Comparison of ENCODE assay signal across 1 cellular context in the genomic region with DNA sequence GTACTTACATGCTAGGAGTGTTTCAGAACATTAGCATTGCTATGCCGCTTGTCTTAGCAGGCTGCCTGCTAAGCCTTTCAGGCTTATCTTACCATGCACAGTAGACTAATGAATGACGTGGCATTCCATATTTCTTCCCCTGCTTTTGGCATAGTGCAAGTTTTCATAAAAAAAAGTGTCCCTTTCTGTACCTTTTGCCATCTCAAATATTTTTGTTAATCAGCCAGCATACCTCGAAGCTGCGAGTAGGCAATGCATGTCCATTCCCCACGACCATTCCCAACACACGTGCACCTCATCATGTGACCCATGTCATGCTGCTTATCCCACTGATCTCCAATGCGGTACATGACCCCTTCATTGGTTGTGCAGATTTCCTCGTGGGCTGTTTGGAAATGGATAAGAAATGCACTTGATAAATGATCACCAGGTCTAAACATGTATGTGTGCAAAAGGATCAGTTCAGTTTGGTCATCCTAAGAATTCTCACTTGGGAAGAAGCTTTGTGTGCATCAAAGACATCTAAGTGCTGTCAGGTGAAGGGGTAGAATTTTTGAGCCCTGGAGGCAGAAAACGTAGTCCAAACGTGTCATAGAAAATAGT.
TF ChIP-seq lines count a peak whose summit lies in the region.

No MANE protein-coding gene starts in this region.

TF ChIP-seq in HepG2, 621 proteins besides CTCF, POLR2A, EP300 and RAD21 (continued from another document):
- TF ChIP-seq, protein P1, sequence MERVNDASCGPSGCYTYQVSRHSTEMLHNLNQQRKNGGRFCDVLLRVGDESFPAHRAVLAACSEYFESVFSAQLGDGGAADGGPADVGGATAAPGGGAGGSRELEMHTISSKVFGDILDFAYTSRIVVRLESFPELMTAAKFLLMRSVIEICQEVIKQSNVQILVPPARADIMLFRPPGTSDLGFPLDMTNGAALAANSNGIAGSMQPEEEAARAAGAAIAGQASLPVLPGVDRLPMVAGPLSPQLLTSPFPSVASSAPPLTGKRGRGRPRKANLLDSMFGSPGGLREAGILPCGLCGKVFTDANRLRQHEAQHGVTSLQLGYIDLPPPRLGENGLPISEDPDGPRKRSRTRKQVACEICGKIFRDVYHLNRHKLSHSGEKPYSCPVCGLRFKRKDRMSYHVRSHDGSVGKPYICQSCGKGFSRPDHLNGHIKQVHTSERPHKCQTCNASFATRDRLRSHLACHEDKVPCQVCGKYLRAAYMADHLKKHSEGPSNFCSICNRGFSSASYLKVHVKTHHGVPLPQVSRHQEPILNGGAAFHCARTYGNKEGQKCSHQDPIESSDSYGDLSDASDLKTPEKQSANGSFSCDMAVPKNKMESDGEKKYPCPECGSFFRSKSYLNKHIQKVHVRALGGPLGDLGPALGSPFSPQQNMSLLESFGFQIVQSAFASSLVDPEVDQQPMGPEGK (CRISPR knock-in tag; IDR thresholded peaks at IDR 0.05), result no peak
- TF ChIP-seq SMYD3 (CRISPR knock-in tag; IDR thresholded peaks at IDR 0.05) (no peak), GATAD1 (CRISPR knock-in tag; IDR thresholded peaks at IDR 0.05) (peak; percentile 39; the same call in 1 of the 2 replicates), ZNF234 (CRISPR knock-in tag; conservative IDR thresholded peaks at IDR 0.05) (no peak), MTA3 (CRISPR knock-in tag; IDR thresholded peaks at IDR 0.05) (no peak), ZNF484 (CRISPR knock-in tag; IDR thresholded peaks at IDR 0.05; ENCODE audit: borderline replicate concordance, low read depth) (no peak), ZNF609 (CRISPR knock-in tag; IDR thresholded peaks at IDR 0.05; ENCODE audit: borderline replicate concordance) (no peak), DR1 (CRISPR knock-in tag; IDR thresholded peaks at IDR 0.05) (no peak), FOXJ3 (CRISPR knock-in tag; IDR thresholded peaks at IDR 0.05; ENCODE audit: borderline replicate concordance) (no peak), NR2F2 (IDR thresholded peaks at IDR 0.05; ENCODE audit: borderline replicate concordance, low read depth) (peak; percentile 45; the same call in 1 of the 2 replicates), CAMTA2 (CRISPR knock-in tag; IDR thresholded peaks at IDR 0.05; ENCODE audit: borderline replicate concordance) (no peak), ARNT2 (CRISPR knock-in tag; IDR thresholded peaks at IDR 0.05; ENCODE audit: low read depth) (peak; percentile 32; the same call in 1 of the 2 replicates), TARDBP (CRISPR knock-in tag; IDR thresholded peaks at IDR 0.05) (peak; percentile 22; the same call in 1 of the 2 replicates), TRIM22 (IDR thresholded peaks at IDR 0.05) (no peak), LBX2 (CRISPR knock-in tag; IDR thresholded peaks at IDR 0.05; ENCODE audit: borderline replicate concordance) (no peak), DDIT3 (CRISPR knock-in tag; IDR thresholded peaks at IDR 0.05) (no peak), ZMYM4 (CRISPR knock-in tag; IDR thresholded peaks at IDR 0.05) (peak; percentile 48; the same call in 1 of the 2 replicates), ZNF597 (CRISPR knock-in tag; IDR thresholded peaks at IDR 0.05) (no peak), FOXM1 (CRISPR knock-in tag; IDR thresholded peaks at IDR 0.05) (no peak), BATF2 (CRISPR knock-in tag; IDR thresholded peaks at IDR 0.05) (0 out of 2 replicates have a peak, but pooled peaks have one; percentile 70), NCOA1 (CRISPR knock-in tag; IDR thresholded peaks at IDR 0.05) (no peak), MEIS2 (CRISPR knock-in tag; IDR thresholded peaks at IDR 0.05) (no peak), EZH2 (conservative IDR thresholded peaks at IDR 0.05; ENCODE audit: low read depth, low read length) (no peak), CREB1 (IDR thresholded peaks at IDR 0.05) (no peak), CREB1 (CRISPR knock-in tag; IDR thresholded peaks at IDR 0.05) (no peak; the same call in 1 of the 2 replicates), GLMP (CRISPR knock-in tag; IDR thresholded peaks at IDR 0.05; ENCODE audit: borderline replicate concordance) (no peak), POLR2AphosphoS2 (IDR thresholded peaks at IDR 0.05; ENCODE audit: low read depth, low read length) (peak; percentile 32; the same call in 1 of the 2 replicates)
- TF ChIP-seq, protein P2, sequence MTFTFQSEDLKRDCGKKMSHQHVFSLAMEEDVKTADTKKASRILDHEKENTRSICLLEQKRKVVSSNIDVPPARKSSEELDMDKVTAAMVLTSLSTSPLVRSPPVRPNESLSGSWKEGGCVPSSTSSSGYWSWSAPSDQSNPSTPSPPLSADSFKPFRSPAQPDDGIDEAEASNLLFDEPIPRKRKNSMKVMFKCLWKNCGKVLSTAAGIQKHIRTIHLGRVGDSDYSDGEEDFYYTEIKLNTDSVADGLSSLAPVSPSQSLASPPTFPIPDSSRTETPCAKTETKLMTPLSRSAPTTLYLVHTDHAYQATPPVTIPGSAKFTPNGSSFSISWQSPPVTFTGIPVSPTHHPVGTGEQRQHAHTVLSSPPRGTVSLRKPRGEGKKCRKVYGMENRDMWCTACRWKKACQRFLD (CRISPR knock-in tag; IDR thresholded peaks at IDR 0.05; ENCODE audit: borderline replicate concordance), result no peak
- TF ChIP-seq, protein P3, sequence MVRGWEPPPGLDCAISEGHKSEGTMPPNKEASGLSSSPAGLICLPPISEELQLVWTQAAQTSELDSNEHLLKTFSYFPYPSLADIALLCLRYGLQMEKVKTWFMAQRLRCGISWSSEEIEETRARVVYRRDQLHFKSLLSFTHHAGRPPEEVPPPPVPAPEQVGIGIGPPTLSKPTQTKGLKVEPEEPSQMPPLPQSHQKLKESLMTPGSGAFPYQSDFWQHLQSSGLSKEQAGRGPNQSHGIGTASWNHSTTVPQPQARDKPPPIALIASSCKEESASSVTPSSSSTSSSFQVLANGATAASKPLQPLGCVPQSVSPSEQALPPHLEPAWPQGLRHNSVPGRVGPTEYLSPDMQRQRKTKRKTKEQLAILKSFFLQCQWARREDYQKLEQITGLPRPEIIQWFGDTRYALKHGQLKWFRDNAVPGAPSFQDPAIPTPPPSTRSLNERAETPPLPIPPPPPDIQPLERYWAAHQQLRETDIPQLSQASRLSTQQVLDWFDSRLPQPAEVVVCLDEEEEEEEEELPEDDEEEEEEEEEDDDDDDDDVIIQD (CRISPR knock-in tag; IDR thresholded peaks at IDR 0.05; ENCODE audit: low read depth), result 0 out of 2 replicates have a peak, but pooled peaks have one; percentile 8
